ENCODE assay signal across 8 cellular contexts in genomic region chr11:61509058-61510029, GRCh38. TPM values are rescaled to one million over a fixed set of nuclear protein-coding genes. Genes with fewer than 3 reads are reported as not detected.
DNase-seq lines count a peak whose midpoint lies in the region; ATAC-seq and TF ChIP-seq lines count a peak whose summit lies in the region.

No MANE protein-coding gene starts in this region.

- 9% methylated on average over 88 of the region's 116 CpGs for WGBS in hepatocyte (ENCODE audit: low lambda C conversion rate, missing lambda C conversion rate)

- no peaks in the 10 kb centered on the region for H3K9me2 ChIP-seq in hepatocyte (replicated peaks; ENCODE audit: insufficient read depth)

- DNase-seq in LoVo (ENCODE audit: low spot score) (peak; percentile 43), SKM-1 treated with dmso at 0.1 percent for 144 hours (lab: John Stamatoyannopoulos, UW; ENCODE audit: unreplicated experiment) (peak; percentile 40), hepatocyte (ENCODE audit: low spot score) (peak; percentile 93), retinal pigment epithelial cell (ENCODE audit: low read depth) (no peak), H4 (ENCODE audit: low spot score) (no peak)

- H2AFZ ChIP-seq in hepatocyte = peak overlapping the region; percentile 47

- TF ChIP-seq CTCF in C4-2B (conservative IDR thresholded peaks at IDR 0.05) (peak; percentile 89), hepatocyte (IDR thresholded peaks at IDR 0.05; ENCODE audit: poor library complexity) (peak; percentile 59), retinal pigment epithelial cell (conservative IDR thresholded peaks at IDR 0.05; ENCODE audit: low read depth, low read length) (peak; percentile 36)

- H3K9me3 ChIP-seq in hepatocyte (ENCODE audit: low read depth) = no peaks in the 10 kb centered on the region

- peak overlapping the region; percentile 12; the same call in 1 of the 2 replicates for H3K27ac ChIP-seq in C4-2B
- peak overlapping the region; percentile 76 for H3K27ac ChIP-seq in angular gyrus (ENCODE audit: low read depth, low read length)
- no peak overlapping the region for H3K27ac ChIP-seq in hepatocyte

- no peak overlapping the region for H3K4me3 ChIP-seq in hepatocyte
- no peak overlapping the region for H3K4me3 ChIP-seq in retinal pigment epithelial cell (ENCODE audit: low read length)

- H3K36me3 ChIP-seq in hepatocyte (replicated peaks; ENCODE audit: insufficient read depth, low read depth) = no peaks in the 10 kb centered on the region

- H3K4me2 ChIP-seq in hepatocyte = peak overlapping the region; percentile 92

- ATAC-seq in GM19455 (IDR thresholded peaks at IDR 0.05; ENCODE audit: unreplicated experiment) = peak; percentile 69

- no peaks in the 10 kb centered on the region for H4K20me1 ChIP-seq in hepatocyte (ENCODE audit: insufficient read depth, poor library complexity, severe bottlenecking)

- H3K4me1 ChIP-seq in hepatocyte (ENCODE audit: insufficient read depth) = peaks cover 28% of the 10 kb centered on the region

- no peaks in the 10 kb centered on the region for H3K79me2 ChIP-seq in hepatocyte

- H3K27me3 ChIP-seq in hepatocyte = peaks cover 19% of the 10 kb centered on the region

RNA-seq across cellular contexts. Expression of gene LRRC10B, which starts 0.8 kb away (rescaled TPM):
- 0.20 and 0.43 TPM in 2 replicates for total RNA-seq in hepatocyte
- 0.68 TPM in 1 of 2 replicates, not detected in the other for polyA plus RNA-seq in hepatocyte
- total RNA-seq in H4 (2014; rRNA removed; shearing (Covaris generic)) = not detected in 2 replicates

Comparison
In these comparisons a context has a peak if more than half of its experiments do, and no peak if none do; other contexts are left out.
1. CTCF ChIP-seq: peak in every context shown above with its lines; median percentile 89 in C4-2B; 59 in hepatocyte; 36 in retinal pigment epithelial cell.
2. DNase-seq: peak in LoVo (single experiment), SKM-1 treated with dmso at 0.1 percent for 144 hours (single experiment) and hepatocyte (single experiment); none in retinal pigment epithelial cell (single experiment) and H4 (single experiment).